In the genomic region with DNA sequence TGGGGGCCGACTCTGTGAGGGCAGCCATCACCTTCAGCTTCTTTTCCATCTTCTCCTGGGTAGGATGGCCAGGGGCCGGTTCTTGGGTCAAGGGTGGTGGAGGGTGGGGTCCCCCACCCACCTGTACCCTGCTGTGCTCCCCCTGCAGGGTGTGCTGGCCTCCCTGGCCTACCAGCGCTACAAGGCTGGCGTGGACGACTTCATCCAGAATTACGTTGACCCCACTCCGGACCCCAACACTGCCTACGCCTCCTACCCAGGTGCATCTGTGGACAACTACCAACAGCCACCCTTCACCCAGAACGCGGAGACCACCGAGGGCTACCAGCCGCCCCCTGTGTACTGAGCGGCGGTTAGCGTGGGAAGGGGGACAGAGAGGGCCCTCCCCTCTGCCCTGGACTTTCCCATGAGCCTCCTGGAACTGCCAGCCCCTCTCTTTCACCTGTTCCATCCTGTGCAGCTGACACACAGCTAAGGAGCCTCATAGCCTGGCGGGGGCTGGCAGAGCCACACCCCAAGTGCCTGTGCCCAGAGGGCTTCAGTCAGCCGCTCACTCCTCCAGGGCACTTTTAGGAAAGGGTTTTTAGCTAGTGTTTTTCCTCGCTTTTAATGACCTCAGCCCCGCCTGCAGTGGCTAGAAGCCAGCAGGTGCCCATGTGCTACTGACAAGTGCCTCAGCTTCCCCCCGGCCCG, we compare ENCODE assay signal across 1 cellular context.
A peak's percentile ranks its signal among the peaks of the same experiment; 100 is the strongest.
TF ChIP-seq lines count a peak whose summit lies in the region.

No MANE protein-coding gene starts in this region.

TF ChIP-seq in H1, 55 proteins besides CTCF, POLR2A, EP300 and RAD21:
- TF ChIP-seq POLR2AphosphoS5 (IDR thresholded peaks at IDR 0.05; ENCODE audit: low read depth, low read length) = peak; percentile 4; the same call in 1 of the 2 replicates
